ENCODE assay signal across 8 cellular contexts in the genomic region with DNA sequence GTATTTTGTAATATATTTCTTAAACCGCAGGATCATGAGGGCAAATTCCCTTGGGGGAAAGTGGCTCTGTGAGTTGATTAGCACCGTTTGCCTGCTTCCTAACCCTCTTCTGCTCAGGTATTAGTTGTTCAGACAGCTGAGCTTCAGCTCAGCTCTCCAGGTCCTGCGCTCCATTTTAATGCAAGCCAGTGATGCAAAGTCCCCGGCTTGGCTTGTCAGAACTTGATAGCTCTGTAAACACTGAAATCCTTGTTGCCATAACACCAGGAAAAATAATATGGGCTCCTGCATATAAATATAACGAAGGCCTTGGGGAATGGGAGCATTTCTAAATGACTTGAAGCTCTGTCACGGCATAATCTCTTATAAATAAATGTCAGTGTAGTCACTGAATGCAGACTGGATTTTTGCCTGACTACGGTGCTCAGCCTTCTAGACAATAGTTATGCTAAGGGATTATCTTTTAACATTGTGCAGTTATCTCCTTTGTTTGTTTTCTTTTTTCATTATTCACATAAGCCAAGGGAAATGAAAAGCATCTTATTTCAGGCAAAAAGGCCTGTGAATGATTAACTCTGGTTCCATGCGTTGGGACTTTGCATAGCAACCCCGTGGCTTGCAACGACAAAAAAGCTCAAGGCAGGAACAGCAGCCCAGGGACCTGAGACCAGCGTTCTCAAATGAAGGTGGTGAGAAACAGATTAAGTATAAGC.
DNase-seq lines count a peak whose midpoint lies in the region; ATAC-seq and TF ChIP-seq lines count a peak whose summit lies in the region.

No MANE protein-coding gene starts in this region.

- peak overlapping the region; percentile 99 for H3K27ac Mint-ChIP-seq in chondrocyte (ENCODE audit: unreplicated experiment)

- no peaks in the 10 kb centered on the region for H3K36me3 Mint-ChIP-seq in chondrocyte (ENCODE audit: low read depth)

- no peaks in the 10 kb centered on the region for H3K9me3 Mint-ChIP-seq in chondrocyte (ENCODE audit: low read depth)

- peak; percentile 93 for DNase-seq in DMS53 treated with DMSO at 0.1 percent for 48 hours (lab: John Stamatoyannopoulos, UW; ENCODE audit: unreplicated experiment)
- peak; percentile 20 for DNase-seq in NCI-H2029 treated with DMSO at 0.1 percent for 48 hours (lab: John Stamatoyannopoulos, UW)
- DNase-seq in chondrocyte (ENCODE audit: low spot score) = no peak
- DNase-seq in mucosa of gallbladder (ENCODE audit: low spot score) = peak; percentile 20
- DNase-seq in DMS79 (lab: John Stamatoyannopoulos, UW) = no peak
- no peak for DNase-seq in activated T-cell treated with anti-CD3 and anti-CD28 coated beads, Interleukin-2, amount 50 U/mL, for 48 hours
- no peak for DNase-seq in activated CD4-positive, alpha-beta T cell treated with anti-CD3 and anti-CD28 coated beads, Interleukin-2, amount 50 U/mL, for 4 hours

- no peaks in the 10 kb centered on the region for H3K27me3 Mint-ChIP-seq in chondrocyte (ENCODE audit: low read depth)

- H3K4me3 Mint-ChIP-seq in chondrocyte (ENCODE audit: unreplicated experiment) = peak overlapping the region; percentile 38

- TF ChIP-seq CTCF in chondrocyte (IDR thresholded peaks at IDR 0.05) = no peak

- H3K4me1 Mint-ChIP-seq in chondrocyte (ENCODE audit: low read depth) = peaks cover 63% of the 10 kb centered on the region

- ATAC-seq in HG02571 (IDR thresholded peaks at IDR 0.05; ENCODE audit: unreplicated experiment) = peak; percentile 25

Comparison
In these comparisons a context has a peak if more than half of its experiments do, and no peak if none do; other contexts are left out.
1. DNase-seq: peak in DMS53 treated with DMSO at 0.1 percent for 48 hours (single experiment), NCI-H2029 treated with DMSO at 0.1 percent for 48 hours (single experiment) and mucosa of gallbladder (single experiment); none in chondrocyte (single experiment), DMS79 (single experiment), activated T-cell treated with anti-CD3 and anti-CD28 coated beads, Interleukin-2, amount 50 U/mL, for 48 hours (0 of 2) and activated CD4-positive, alpha-beta T cell treated with anti-CD3 and anti-CD28 coated beads, Interleukin-2, amount 50 U/mL, for 4 hours (0 of 2).